In the genomic region with DNA sequence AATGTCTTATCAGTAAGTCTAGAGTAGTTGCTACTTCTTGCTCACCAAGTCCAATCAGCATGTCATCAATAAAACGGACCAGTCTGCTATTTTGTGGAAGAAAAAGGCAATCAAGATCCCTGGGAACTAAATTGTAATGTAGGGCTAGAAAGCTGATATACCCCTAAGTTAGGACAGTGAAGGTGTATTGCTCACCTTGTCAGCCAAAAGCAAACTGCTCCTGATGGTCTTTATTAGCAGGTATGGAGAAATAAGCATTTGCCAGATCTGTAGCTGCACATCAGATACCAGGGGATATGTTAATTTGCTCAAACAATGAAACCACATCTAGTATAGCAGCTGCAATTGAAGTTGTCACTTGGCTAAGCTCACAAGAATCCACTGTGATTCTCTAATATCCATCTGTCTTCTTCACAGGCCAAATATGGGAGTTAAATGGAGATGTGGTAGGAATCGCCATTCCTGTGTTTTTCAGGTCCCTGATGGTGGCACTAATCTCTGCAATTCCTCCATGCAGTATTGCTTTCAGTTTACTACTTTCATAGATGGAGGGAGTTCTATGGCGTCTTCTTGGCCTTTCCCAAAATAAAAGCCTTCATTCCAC, we compare ENCODE assay signal across 9 cellular contexts.
"Had no signal": no experiment of that assay in that cellular context is flagged by ENCODE, and none has a peak within 500 bp of the region (broad histone marks: within the 10 kb centered on the region; RNA-seq: fewer than 3 reads in every experiment).

No MANE protein-coding gene starts in this region.

- H3K9ac ChIP-seq: GM23248, KMS-11 had no signal

- DNase-seq: GM23248, GOT3, H9, HCEC 1CT, HFFc6, KBM-7 had no signal

- H2AFZ ChIP-seq: GM23248 had no signal

- H3K4me2 ChIP-seq: KMS-11 had no signal

- H3K4me3 ChIP-seq: GM23248 had no signal

- H3K27ac ChIP-seq: GM23248, HL-60, KMS-11 had no signal

- FAIRE-seq: HepG2 had no signal
